Comparison of ENCODE assay signal across 1 cellular context in the genomic region with DNA sequence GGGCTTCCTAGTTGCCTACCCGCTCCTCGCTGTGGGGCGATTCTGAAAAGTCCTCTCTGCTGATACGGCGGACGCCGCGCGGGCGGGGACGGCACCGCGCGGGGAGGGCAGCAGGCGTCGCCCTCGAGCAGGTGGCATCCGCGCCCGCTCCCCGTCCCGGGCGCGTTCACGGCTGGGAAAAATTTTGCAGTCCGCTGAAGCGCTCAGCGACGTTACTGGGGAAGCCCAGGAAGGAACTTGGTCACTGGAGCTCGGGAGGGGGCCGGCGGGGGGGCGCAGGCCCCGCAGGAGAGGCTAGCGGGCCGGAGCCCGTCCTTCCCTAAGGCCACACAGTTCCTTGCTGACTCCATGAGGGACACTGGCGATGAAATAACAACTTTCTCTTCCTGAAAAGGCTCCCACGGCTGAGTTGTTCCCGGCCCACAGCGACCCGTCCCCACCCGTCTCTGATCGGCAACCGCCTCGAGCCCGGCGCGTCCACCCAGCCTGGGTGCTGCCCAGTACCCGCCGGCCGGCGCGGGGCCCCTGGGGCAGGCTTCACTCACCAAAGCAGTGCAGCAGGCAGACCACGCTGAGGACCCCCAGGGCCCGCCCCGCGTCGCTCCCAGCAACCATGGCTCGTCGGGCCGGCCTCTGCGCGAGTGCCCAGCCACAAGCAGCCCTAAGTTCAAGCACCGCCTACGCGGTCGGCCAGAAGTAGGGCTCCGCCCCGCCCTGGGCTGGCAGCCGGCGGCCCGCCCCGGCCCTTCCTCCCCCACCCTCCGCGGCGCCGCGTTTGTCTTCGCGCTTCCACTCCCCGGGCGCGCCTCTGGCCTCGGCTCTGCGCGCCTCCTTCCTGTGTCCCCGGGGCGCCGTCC.
TF ChIP-seq lines count a peak whose summit lies in the region.

A gene with protein sequence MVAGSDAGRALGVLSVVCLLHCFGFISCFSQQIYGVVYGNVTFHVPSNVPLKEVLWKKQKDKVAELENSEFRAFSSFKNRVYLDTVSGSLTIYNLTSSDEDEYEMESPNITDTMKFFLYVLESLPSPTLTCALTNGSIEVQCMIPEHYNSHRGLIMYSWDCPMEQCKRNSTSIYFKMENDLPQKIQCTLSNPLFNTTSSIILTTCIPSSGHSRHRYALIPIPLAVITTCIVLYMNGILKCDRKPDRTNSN (minus strand): TSS at position 669 of the 857 bp plus-strand sequence. CDS start 54 bp downstream, at position 615.

TF ChIP-seq in K562, 482 proteins besides CTCF, POLR2A, EP300 and RAD21 (continued from another document and continues in another):
- TF ChIP-seq, protein P1, sequence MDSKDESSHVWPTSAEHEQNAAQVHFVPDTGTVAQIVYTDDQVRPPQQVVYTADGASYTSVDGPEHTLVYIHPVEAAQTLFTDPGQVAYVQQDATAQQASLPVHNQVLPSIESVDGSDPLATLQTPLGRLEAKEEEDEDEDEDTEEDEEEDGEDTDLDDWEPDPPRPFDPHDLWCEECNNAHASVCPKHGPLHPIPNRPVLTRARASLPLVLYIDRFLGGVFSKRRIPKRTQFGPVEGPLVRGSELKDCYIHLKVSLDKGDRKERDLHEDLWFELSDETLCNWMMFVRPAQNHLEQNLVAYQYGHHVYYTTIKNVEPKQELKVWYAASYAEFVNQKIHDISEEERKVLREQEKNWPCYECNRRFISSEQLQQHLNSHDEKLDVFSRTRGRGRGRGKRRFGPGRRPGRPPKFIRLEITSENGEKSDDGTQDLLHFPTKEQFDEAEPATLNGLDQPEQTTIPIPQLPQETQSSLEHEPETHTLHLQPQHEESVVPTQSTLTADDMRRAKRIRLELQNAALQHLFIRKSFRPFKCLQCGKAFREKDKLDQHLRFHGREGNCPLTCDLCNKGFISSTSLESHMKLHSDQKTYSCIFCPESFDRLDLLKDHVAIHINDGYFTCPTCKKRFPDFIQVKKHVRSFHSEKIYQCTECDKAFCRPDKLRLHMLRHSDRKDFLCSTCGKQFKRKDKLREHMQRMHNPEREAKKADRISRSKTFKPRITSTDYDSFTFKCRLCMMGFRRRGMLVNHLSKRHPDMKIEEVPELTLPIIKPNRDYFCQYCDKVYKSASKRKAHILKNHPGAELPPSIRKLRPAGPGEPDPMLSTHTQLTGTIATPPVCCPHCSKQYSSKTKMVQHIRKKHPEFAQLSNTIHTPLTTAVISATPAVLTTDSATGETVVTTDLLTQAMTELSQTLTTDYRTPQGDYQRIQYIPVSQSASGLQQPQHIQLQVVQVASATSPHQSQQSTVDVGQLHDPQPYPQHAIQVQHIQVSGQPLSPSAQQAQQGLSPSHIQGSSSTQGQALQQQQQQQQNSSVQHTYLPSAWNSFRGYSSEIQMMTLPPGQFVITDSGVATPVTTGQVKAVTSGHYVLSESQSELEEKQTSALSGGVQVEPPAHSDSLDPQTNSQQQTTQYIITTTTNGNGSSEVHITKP (IDR thresholded peaks at IDR 0.05; ENCODE audit: partially characterized antibody): peak; percentile 12
- no peak for TF ChIP-seq ZNF696 (CRISPR knock-in tag; conservative IDR thresholded peaks at IDR 0.05)
- TF ChIP-seq TCF3 (CRISPR knock-in tag; IDR thresholded peaks at IDR 0.05): peak; percentile 9; the same call in 1 of the 2 replicates
- TF ChIP-seq NR2C2 (CRISPR knock-in tag; IDR thresholded peaks at IDR 0.05): no peak
- TF ChIP-seq NR2C2 (tag; IDR thresholded peaks at IDR 0.05): peak; percentile 43; the same call in 1 of the 2 replicates
- TF ChIP-seq ZNF263 (CRISPR knock-in tag; IDR thresholded peaks at IDR 0.05; ENCODE audit: borderline replicate concordance): 0 out of 2 replicates have a peak, but pooled peaks have one; percentile 31
- TF ChIP-seq ZNF561 (CRISPR knock-in tag; conservative IDR thresholded peaks at IDR 0.05): no peak
- TF ChIP-seq NR2F6 (CRISPR knock-in tag; IDR thresholded peaks at IDR 0.05): 0 out of 2 replicates have a peak, but pooled peaks have one; percentile 19
- TF ChIP-seq, protein P2, sequence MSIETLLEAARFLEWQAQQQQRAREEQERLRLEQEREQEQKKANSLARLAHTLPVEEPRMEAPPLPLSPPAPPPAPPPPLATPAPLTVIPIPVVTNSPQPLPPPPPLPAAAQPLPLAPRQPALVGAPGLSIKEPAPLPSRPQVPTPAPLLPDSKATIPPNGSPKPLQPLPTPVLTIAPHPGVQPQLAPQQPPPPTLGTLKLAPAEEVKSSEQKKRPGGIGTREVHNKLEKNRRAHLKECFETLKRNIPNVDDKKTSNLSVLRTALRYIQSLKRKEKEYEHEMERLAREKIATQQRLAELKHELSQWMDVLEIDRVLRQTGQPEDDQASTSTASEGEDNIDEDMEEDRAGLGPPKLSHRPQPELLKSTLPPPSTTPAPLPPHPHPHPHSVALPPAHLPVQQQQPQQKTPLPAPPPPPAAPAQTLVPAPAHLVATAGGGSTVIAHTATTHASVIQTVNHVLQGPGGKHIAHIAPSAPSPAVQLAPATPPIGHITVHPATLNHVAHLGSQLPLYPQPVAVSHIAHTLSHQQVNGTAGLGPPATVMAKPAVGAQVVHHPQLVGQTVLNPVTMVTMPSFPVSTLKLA (conservative IDR thresholded peaks at IDR 0.05): peak; percentile 9 to 24; a peak in 2 of 4 replicates
- TF ChIP-seq, protein P3, sequence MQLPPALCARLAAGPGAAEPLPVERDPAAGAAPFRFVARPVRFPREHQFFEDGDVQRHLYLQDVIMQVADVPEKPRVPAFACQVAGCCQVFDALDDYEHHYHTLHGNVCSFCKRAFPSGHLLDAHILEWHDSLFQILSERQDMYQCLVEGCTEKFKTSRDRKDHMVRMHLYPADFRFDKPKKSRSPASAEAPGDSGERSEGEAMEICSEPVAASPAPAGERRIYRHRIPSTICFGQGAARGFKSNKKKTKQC (CRISPR knock-in tag; IDR thresholded peaks at IDR 0.05): peak; percentile 61
- TF ChIP-seq, protein P4, sequence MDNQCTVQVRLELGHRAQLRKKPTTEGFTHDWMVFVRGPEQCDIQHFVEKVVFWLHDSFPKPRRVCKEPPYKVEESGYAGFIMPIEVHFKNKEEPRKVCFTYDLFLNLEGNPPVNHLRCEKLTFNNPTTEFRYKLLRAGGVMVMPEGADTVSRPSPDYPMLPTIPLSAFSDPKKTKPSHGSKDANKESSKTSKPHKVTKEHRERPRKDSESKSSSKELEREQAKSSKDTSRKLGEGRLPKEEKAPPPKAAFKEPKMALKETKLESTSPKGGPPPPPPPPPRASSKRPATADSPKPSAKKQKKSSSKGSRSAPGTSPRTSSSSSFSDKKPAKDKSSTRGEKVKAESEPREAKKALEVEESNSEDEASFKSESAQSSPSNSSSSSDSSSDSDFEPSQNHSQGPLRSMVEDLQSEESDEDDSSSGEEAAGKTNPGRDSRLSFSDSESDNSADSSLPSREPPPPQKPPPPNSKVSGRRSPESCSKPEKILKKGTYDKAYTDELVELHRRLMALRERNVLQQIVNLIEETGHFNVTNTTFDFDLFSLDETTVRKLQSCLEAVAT (IDR thresholded peaks at IDR 0.05): peak in 1 of 2 experiments; percentile 63; a peak in 2 of 4 replicates
- TF ChIP-seq TAF15 (IDR thresholded peaks at IDR 0.05; ENCODE audit: low read depth, low read length): peak; percentile 26; the same call in 1 of the 2 replicates
- no peak for TF ChIP-seq ADNP (tag; IDR thresholded peaks at IDR 0.05)
- peak; percentile 92 for TF ChIP-seq PHF8 (IDR thresholded peaks at IDR 0.05; ENCODE audit: borderline replicate concordance, low read length)
- TF ChIP-seq MTA2 (IDR thresholded peaks at IDR 0.05; ENCODE audit: low read depth): no peak
- TF ChIP-seq, protein P5, sequence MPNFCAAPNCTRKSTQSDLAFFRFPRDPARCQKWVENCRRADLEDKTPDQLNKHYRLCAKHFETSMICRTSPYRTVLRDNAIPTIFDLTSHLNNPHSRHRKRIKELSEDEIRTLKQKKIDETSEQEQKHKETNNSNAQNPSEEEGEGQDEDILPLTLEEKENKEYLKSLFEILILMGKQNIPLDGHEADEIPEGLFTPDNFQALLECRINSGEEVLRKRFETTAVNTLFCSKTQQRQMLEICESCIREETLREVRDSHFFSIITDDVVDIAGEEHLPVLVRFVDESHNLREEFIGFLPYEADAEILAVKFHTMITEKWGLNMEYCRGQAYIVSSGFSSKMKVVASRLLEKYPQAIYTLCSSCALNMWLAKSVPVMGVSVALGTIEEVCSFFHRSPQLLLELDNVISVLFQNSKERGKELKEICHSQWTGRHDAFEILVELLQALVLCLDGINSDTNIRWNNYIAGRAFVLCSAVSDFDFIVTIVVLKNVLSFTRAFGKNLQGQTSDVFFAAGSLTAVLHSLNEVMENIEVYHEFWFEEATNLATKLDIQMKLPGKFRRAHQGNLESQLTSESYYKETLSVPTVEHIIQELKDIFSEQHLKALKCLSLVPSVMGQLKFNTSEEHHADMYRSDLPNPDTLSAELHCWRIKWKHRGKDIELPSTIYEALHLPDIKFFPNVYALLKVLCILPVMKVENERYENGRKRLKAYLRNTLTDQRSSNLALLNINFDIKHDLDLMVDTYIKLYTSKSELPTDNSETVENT (CRISPR knock-in tag; IDR thresholded peaks at IDR 0.05): peak; percentile 85
- TF ChIP-seq, protein P6, sequence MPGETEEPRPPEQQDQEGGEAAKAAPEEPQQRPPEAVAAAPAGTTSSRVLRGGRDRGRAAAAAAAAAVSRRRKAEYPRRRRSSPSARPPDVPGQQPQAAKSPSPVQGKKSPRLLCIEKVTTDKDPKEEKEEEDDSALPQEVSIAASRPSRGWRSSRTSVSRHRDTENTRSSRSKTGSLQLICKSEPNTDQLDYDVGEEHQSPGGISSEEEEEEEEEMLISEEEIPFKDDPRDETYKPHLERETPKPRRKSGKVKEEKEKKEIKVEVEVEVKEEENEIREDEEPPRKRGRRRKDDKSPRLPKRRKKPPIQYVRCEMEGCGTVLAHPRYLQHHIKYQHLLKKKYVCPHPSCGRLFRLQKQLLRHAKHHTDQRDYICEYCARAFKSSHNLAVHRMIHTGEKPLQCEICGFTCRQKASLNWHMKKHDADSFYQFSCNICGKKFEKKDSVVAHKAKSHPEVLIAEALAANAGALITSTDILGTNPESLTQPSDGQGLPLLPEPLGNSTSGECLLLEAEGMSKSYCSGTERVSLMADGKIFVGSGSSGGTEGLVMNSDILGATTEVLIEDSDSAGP (CRISPR knock-in tag; IDR thresholded peaks at IDR 0.05): no peak
- TF ChIP-seq MED1 (CRISPR knock-in tag; IDR thresholded peaks at IDR 0.05; ENCODE audit: borderline replicate concordance): no peak
- peak; percentile 90 for TF ChIP-seq EGR1 (conservative IDR thresholded peaks at IDR 0.05)
- TF ChIP-seq TEAD1 (CRISPR knock-in tag; IDR thresholded peaks at IDR 0.05): 0 out of 4 replicates have a peak, but pooled peaks of 1 of the 2 experiments have one; percentile 4
- TF ChIP-seq RFX1 (IDR thresholded peaks at IDR 0.05): peak; percentile 48; the same call in 1 of the 2 replicates
- TF ChIP-seq ELF1 (tag; IDR thresholded peaks at IDR 0.05): peak; percentile 5; the same call in 1 of the 2 replicates
- TF ChIP-seq TOE1 (IDR thresholded peaks at IDR 0.05; ENCODE audit: borderline replicate concordance): no peak
- TF ChIP-seq TOE1 (CRISPR knock-in tag; IDR thresholded peaks at IDR 0.05; ENCODE audit: borderline replicate concordance, low read depth): 0 out of 2 replicates have a peak, but pooled peaks have one; percentile 68
- TF ChIP-seq SMARCE1 (IDR thresholded peaks at IDR 0.05): 0 out of 2 replicates have a peak, but pooled peaks have one; percentile 9
- TF ChIP-seq SMAD3 (CRISPR knock-in tag; conservative IDR thresholded peaks at IDR 0.05): 0 out of 2 replicates have a peak, but pooled peaks have one; percentile 5
- no peak for TF ChIP-seq SRSF3 (IDR thresholded peaks at IDR 0.05; ENCODE audit: insufficient read depth, low read length)
- TF ChIP-seq BHLHE40 (IDR thresholded peaks at IDR 0.05; ENCODE audit: low read length): peak; percentile 21; the same call in 1 of the 2 replicates
- 0 out of 2 replicates have a peak, but pooled peaks have one; percentile 36 for TF ChIP-seq ZNF766 (CRISPR knock-in tag; conservative IDR thresholded peaks at IDR 0.05)
- TF ChIP-seq SMAD1 (IDR thresholded peaks at IDR 0.05; ENCODE audit: low read depth, low read length, partially characterized antibody): peak; percentile 32
- peak; percentile 9; the same call in 1 of the 2 replicates for TF ChIP-seq MYNN (IDR thresholded peaks at IDR 0.05)
- no peak for TF ChIP-seq MYNN (CRISPR knock-in tag; IDR thresholded peaks at IDR 0.05)
- TF ChIP-seq HMG20B (CRISPR knock-in tag; IDR thresholded peaks at IDR 0.05): no peak
- no peak; the same call in 1 of the 2 replicates for TF ChIP-seq NFRKB (IDR thresholded peaks at IDR 0.05; ENCODE audit: low read depth)
- TF ChIP-seq, protein P7, sequence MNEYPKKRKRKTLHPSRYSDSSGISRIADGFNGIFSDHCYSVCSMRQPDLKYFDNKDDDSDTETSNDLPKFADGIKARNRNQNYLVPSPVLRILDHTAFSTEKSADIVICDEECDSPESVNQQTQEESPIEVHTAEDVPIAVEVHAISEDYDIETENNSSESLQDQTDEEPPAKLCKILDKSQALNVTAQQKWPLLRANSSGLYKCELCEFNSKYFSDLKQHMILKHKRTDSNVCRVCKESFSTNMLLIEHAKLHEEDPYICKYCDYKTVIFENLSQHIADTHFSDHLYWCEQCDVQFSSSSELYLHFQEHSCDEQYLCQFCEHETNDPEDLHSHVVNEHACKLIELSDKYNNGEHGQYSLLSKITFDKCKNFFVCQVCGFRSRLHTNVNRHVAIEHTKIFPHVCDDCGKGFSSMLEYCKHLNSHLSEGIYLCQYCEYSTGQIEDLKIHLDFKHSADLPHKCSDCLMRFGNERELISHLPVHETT (CRISPR knock-in tag; conservative IDR thresholded peaks at IDR 0.05 in 1 of 2, IDR thresholded peaks at IDR 0.05 in 1 of 2): peak in 1 of 2 experiments; percentile 47; a peak in 1 of 4 replicates
- TF ChIP-seq, protein P8, sequence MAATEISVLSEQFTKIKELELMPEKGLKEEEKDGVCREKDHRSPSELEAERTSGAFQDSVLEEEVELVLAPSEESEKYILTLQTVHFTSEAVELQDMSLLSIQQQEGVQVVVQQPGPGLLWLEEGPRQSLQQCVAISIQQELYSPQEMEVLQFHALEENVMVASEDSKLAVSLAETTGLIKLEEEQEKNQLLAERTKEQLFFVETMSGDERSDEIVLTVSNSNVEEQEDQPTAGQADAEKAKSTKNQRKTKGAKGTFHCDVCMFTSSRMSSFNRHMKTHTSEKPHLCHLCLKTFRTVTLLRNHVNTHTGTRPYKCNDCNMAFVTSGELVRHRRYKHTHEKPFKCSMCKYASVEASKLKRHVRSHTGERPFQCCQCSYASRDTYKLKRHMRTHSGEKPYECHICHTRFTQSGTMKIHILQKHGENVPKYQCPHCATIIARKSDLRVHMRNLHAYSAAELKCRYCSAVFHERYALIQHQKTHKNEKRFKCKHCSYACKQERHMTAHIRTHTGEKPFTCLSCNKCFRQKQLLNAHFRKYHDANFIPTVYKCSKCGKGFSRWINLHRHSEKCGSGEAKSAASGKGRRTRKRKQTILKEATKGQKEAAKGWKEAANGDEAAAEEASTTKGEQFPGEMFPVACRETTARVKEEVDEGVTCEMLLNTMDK (IDR thresholded peaks at IDR 0.05; ENCODE audit: borderline replicate concordance, insufficient read depth, low read depth, low read length, poor library complexity, severe bottlenecking): peak; percentile 10
- TF ChIP-seq CHD1 (IDR thresholded peaks at IDR 0.05; ENCODE audit: low read length): peak; percentile 90
